In the genomic region with DNA sequence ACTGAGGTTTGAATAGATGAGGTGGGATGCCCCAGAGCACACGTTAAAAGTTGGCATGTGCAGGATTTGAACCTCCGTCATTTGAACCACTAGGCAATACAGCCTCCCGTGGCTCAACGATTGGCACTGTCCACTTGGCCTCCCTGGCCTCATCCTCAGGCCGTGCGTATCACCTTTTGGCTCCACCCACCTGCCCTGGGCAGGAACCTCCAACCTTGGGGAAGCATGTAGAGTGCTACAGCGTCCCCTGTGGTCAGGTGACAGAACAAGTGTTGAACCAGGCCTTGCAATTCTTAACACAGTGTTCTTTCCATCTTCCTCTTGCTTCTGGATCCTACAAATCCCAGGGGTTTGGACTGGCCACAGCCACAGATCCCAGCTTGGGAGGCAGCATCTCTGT, we compare ENCODE assay signal across 18 cellular contexts.
"Had no signal": no experiment of that assay in that cellular context is flagged by ENCODE, and none has a peak within 500 bp of the region (broad histone marks: within the 10 kb centered on the region; RNA-seq: fewer than 3 reads in every experiment).

No MANE protein-coding gene starts in this region.

- ATAC-seq: activated CD4-positive, CD25-positive, alpha-beta regulatory T cell treated with anti-CD3 and anti-CD28 coated beads, Interleukin-2, amount 50 U/mL, for 24 hours; activated CD8-positive, alpha-beta memory T cell treated with anti-CD3 and anti-CD28 coated beads, Interleukin-2, amount 10 ng/mL, durations not matched to agents 7 days and 5 days; left lobe of liver; natural killer cell; T-helper 17 cell; upper lobe of right lung had no signal

- H3K9me3 ChIP-seq: sigmoid colon, upper lobe of right lung had no signal

- H3K4me3 ChIP-seq: hepatocyte, sigmoid colon, upper lobe of right lung had no signal

- H3K36me3 ChIP-seq: sigmoid colon, upper lobe of right lung had no signal

- H3K79me2 ChIP-seq: hepatocyte had no signal

- H3K4me1 ChIP-seq: sigmoid colon, upper lobe of right lung had no signal

- FAIRE-seq: islet of Langerhans, TTC549 had no signal

- H3K4me2 ChIP-seq: hepatocyte had no signal

- H2AFZ ChIP-seq: hepatocyte had no signal

- H3K27ac ChIP-seq: hepatocyte, sigmoid colon, upper lobe of right lung had no signal

- DNase-seq: activated CD4-positive, alpha-beta T cell treated with anti-CD3 and anti-CD28 coated beads, Interleukin-2, amount 50 U/mL, for 48 hours; activated CD8-positive, alpha-beta memory T cell treated with anti-CD3 and anti-CD28 coated beads, Interleukin-2, amount 10 ng/mL, durations not matched to agents 7 days and 5 days; activated effector memory CD4-positive, alpha-beta T cell treated with Interleukin-2 at 50 U/mL for 16 hours; activated T-cell treated with anti-CD3 and anti-CD28 coated beads, Interleukin-2, amount 50 U/mL, for 24 hours; amygdala; cerebellar nuclear complex; mammary epithelial cell; natural killer cell; occipital lobe; sigmoid colon; stimulated activated naive CD4-positive, alpha-beta T cell treated with Interleukin-2 at 50 U/mL for 16 hours; T-helper 17 cell; upper lobe of right lung had no signal
